In genomic region chr14:96424104-96424989, GRCh38 we compare ENCODE assay signal across 8 cellular contexts. TPM values are rescaled to one million over a fixed set of nuclear protein-coding genes. Genes with fewer than 3 reads are reported as not detected.
DNase-seq lines count a peak whose midpoint lies in the region; ATAC-seq and TF ChIP-seq lines count a peak whose summit lies in the region.

No MANE protein-coding gene starts in this region.

- H3K27ac ChIP-seq in IMR-90 (ENCODE audit: insufficient read depth, low read length) = no peak overlapping the region
- H3K27ac ChIP-seq in OCI-LY7 (ENCODE audit: low read depth, low read length, poor library complexity, severe bottlenecking) = no peak overlapping the region

- peak overlapping the region; percentile 94 for H3K4me2 ChIP-seq in IMR-90 (ENCODE audit: low read depth, low read length)
- H3K4me2 ChIP-seq in OCI-LY7 (ENCODE audit: low read length) = peak overlapping the region; percentile 65

- CTCF ChIA-PET in IMR-90 (lab: Yijun Ruan, JAX) = interaction anchor here (0.8 to 1.0 kb wide), 2 partner anchors 324 to 326 kb away, joined by 4 to 5 read pairs; no protein-coding TSS in a partner anchor
- CTCF ChIA-PET in OCI-LY7 (lab: Charles Lee; ENCODE audit: unreplicated experiment) = no interaction called here

- H3K18ac ChIP-seq in IMR-90 (ENCODE audit: low read depth, low read length) = no peak overlapping the region

- no peak overlapping the region for H2AK9ac ChIP-seq in IMR-90 (replicated peaks; ENCODE audit: low read depth, low read length, poor library complexity)

- no peak overlapping the region for H2BK120ac ChIP-seq in IMR-90 (ENCODE audit: low read depth, low read length)

- H3K4me1 ChIP-seq in IMR-90 (ENCODE audit: control insufficient read depth, insufficient read depth, low read length) (peaks cover 2% of the 10 kb centered on the region; the same call in 1 of the 2 replicates), OCI-LY7 (ENCODE audit: insufficient read depth, low read length, poor library complexity, severe bottlenecking) (peaks cover 5% of the 10 kb centered on the region)

- no peak overlapping the region for H3K23ac ChIP-seq in IMR-90 (ENCODE audit: low read depth, low read length)

- H3K9me1 ChIP-seq in IMR-90 (ENCODE audit: insufficient read depth, low read length) = no peaks in the 10 kb centered on the region

- no peak overlapping the region for H4K5ac ChIP-seq in IMR-90 (ENCODE audit: low read depth, low read length)

- H3K9me2 ChIP-seq in OCI-LY7 (ENCODE audit: insufficient read depth, low read length) = no peaks in the 10 kb centered on the region

- no peaks in the 10 kb centered on the region for H3K79me2 ChIP-seq in OCI-LY7 (ENCODE audit: insufficient read depth, low read depth, low read length)

- H3K27me3 ChIP-seq in IMR-90 (ENCODE audit: control insufficient read depth, insufficient read depth, low read length) = peaks cover 1% of the 10 kb centered on the region; the same call in 1 of the 2 replicates

- no peaks in the 10 kb centered on the region for H3K36me3 Mint-ChIP-seq in activated naive CD8-positive, alpha-beta T cell
- no peaks in the 10 kb centered on the region for H3K36me3 Mint-ChIP-seq in glutamatergic neuron (ENCODE audit: unreplicated experiment)

- H2BK20ac ChIP-seq in IMR-90 (ENCODE audit: low read depth, low read length) = no peak overlapping the region

- POLR2A ChIA-PET in IMR-90 (lab: Charles Lee; ENCODE audit: unreplicated experiment) (no interaction called here), OCI-LY7 (lab: Charles Lee) (interaction anchor here (0.8 kb wide), 1 partner anchor 134 kb away, joined by 3 read pairs; no protein-coding TSS in a partner anchor)

- H3K27me3 Mint-ChIP-seq in activated naive CD8-positive, alpha-beta T cell = peaks cover 1% of the 10 kb centered on the region
- H3K27me3 Mint-ChIP-seq in glutamatergic neuron (ENCODE audit: unreplicated experiment) = peaks cover 2% of the 10 kb centered on the region

- TF ChIP-seq POLR2A in IMR-90 (IDR thresholded peaks at IDR 0.05; ENCODE audit: low read depth, low read length) = no peak

- intact Hi-C loops in IMR-90 (cut with micrococcal nuclease) (loop anchor here (1.0 to 10.0 kb wide), 4 partner anchors 62 to 860 kb away; partner anchors contain the start of genes ATG2B and GSKIP), OCI-LY7 (cut with micrococcal nuclease; ENCODE audit: unreplicated experiment) (loop anchor here (1.0 kb wide), 2 partner anchors 127 to 324 kb away; no protein-coding TSS in a partner anchor)

- peak overlapping the region in 1 of 2 experiments; percentile 24; a peak in 1 of 4 replicates for H4K8ac ChIP-seq in IMR-90 (ENCODE audit: low read depth in 2 of 2, low read length in 2 of 2)

- no peaks in the 10 kb centered on the region for H4K20me1 ChIP-seq in IMR-90 (ENCODE audit: insufficient read depth, low read length)
- no peaks in the 10 kb centered on the region for H4K20me1 ChIP-seq in OCI-LY7 (ENCODE audit: insufficient read depth, low read length)

- no peak overlapping the region for H3K27ac Mint-ChIP-seq in activated naive CD8-positive, alpha-beta T cell
- no peak overlapping the region for H3K27ac Mint-ChIP-seq in glutamatergic neuron (ENCODE audit: unreplicated experiment)

- DNase-seq in EL (peak; percentile 79), IMR-90 (peak; percentile 74), OCI-LY7 (ENCODE audit: low spot score) (peak; percentile 78), glutamatergic neuron (no peak), pons (ENCODE audit: low spot score) (peak; percentile 91), T1000 (lab: John Stamatoyannopoulos, UW) (no peak)

- no peak overlapping the region for H2AK5ac ChIP-seq in IMR-90 (ENCODE audit: low read depth, low read length)

- H3K9ac ChIP-seq in IMR-90 (ENCODE audit: low read depth, low read length) = no peak overlapping the region; the same call in 1 of the 2 replicates

- H3K4me3 ChIP-seq in IMR-90 (ENCODE audit: insufficient read depth, low read depth, low read length) = peak overlapping the region; percentile 33
- peak overlapping the region; percentile 35 for H3K4me3 ChIP-seq in OCI-LY7 (ENCODE audit: low read depth, low read length, poor library complexity, severe bottlenecking)

- peak overlapping the region; percentile 87 for H3K4me3 Mint-ChIP-seq in activated naive CD8-positive, alpha-beta T cell
- H3K4me3 Mint-ChIP-seq in glutamatergic neuron (ENCODE audit: unreplicated experiment) = no peak overlapping the region

- H3K9me3 ChIP-seq in IMR-90 (ENCODE audit: control insufficient read depth, insufficient read depth, low read length) (no peaks in the 10 kb centered on the region), OCI-LY7 (ENCODE audit: low read length) (no peaks in the 10 kb centered on the region)

- peak; percentile 88 for TF ChIP-seq RAD21 in IMR-90 (IDR thresholded peaks at IDR 0.05; ENCODE audit: low read length)

- H2AFZ ChIP-seq in IMR-90 (replicated peaks; ENCODE audit: low read length, poor library complexity) (peak overlapping the region; percentile 92), OCI-LY7 (ENCODE audit: low read length) (peak overlapping the region; percentile 89)

- H3K4ac ChIP-seq in IMR-90 (ENCODE audit: low read depth, low read length) = no peak overlapping the region

- H4K91ac ChIP-seq in IMR-90 (ENCODE audit: insufficient read depth, low read depth, low read length) = no peak overlapping the region

- H3K9me3 Mint-ChIP-seq in activated naive CD8-positive, alpha-beta T cell (ENCODE audit: low read depth) = no peaks in the 10 kb centered on the region
- no peaks in the 10 kb centered on the region for H3K9me3 Mint-ChIP-seq in glutamatergic neuron (ENCODE audit: unreplicated experiment)

- H3K36me3 ChIP-seq in IMR-90 (ENCODE audit: control insufficient read depth, insufficient read depth, low read length) = no peaks in the 10 kb centered on the region
- no peaks in the 10 kb centered on the region for H3K36me3 ChIP-seq in OCI-LY7 (ENCODE audit: insufficient read depth, low read length)

- H2BK15ac ChIP-seq in IMR-90 (ENCODE audit: low read depth, low read length) = no peak overlapping the region

- in situ Hi-C loops in IMR-90 (cut with MboI; ENCODE audit: low sequenced_read_pairs) = loop anchor here (5.0 to 25.0 kb wide), 2 partner anchors 327 to 862 kb away; no protein-coding TSS in a partner anchor

- ATAC-seq in GM21528 (IDR thresholded peaks at IDR 0.05; ENCODE audit: low FRiP score, unreplicated experiment) (peak; percentile 86), IMR-90 (ENCODE audit: low read depth) (peak; percentile 96)

- 10% methylated on average over 13 of the region's 34 CpGs; no CpG with 5 or more reads in 1 of the 2 experiments for WGBS in IMR-90 (ENCODE audit: extremely low coverage in 2 of 2, insufficient read length in 1 of 2), 2 experiments

- H3K4me1 Mint-ChIP-seq in activated naive CD8-positive, alpha-beta T cell (ENCODE audit: low read depth) = peaks cover 4% of the 10 kb centered on the region
- H3K4me1 Mint-ChIP-seq in glutamatergic neuron (ENCODE audit: low read depth, unreplicated experiment) = no peaks in the 10 kb centered on the region

- BruUV-seq in IMR-90 (replicated peaks; lab: Mats Ljungman, UMichigan) (no TSS peak), OCI-LY7 (replicated peaks; lab: Mats Ljungman, UMichigan) (no TSS peak)

- dilution Hi-C loops in IMR-90 (cut with HindIII; ENCODE audit: low sequenced_read_pairs, unreplicated experiment) = no loop called here

- TF ChIP-seq CTCF in IMR-90 (conservative IDR thresholded peaks at IDR 0.05; ENCODE audit: low read depth, low read length) (peak; percentile 90), OCI-LY7 (conservative IDR thresholded peaks at IDR 0.05; ENCODE audit: low read length) (peak; percentile 97), glutamatergic neuron (IDR thresholded peaks at IDR 0.05; ENCODE audit: partially characterized antibody, unreplicated experiment) (peak; percentile 90)

- no peak overlapping the region for H2BK5ac ChIP-seq in IMR-90 (ENCODE audit: low read depth, low read length, poor library complexity, severe bottlenecking)

- H3K56ac ChIP-seq in IMR-90 (ENCODE audit: extremely low read depth, insufficient read depth, low read length) = no peak overlapping the region

- H3K14ac ChIP-seq in IMR-90 (replicated peaks; ENCODE audit: low read depth, low read length) = no peak overlapping the region

- no peaks in the 10 kb centered on the region for H3K79me1 ChIP-seq in IMR-90 (ENCODE audit: low read depth in 1 of 2, low read length in 2 of 2)

TF ChIP-seq in IMR-90, 13 proteins besides CTCF, POLR2A, EP300 and RAD21:
- no peak for TF ChIP-seq MAZ (IDR thresholded peaks at IDR 0.05; ENCODE audit: borderline replicate concordance, low read depth, low read length)
- peak; percentile 79 for TF ChIP-seq SMC3 (IDR thresholded peaks at IDR 0.05; ENCODE audit: low read depth, low read length)

RNA-seq across cellular contexts. Expression of gene AK7, which starts 32.4 kb away (rescaled TPM):
- total RNA-seq in IMR-90 (2012; rRNA removed) (under 0.01 TPM in 1 of 2 replicates, not detected in the other), OCI-LY7 (2022) (1.00 and 1.1 TPM in 2 replicates), glutamatergic neuron (ENCODE audit: unreplicated experiment) (1.8 TPM)
- 0.10 and 0.21 TPM in 2 replicates for polyA plus RNA-seq in IMR-90 (2012; rRNA removed)
- 0.06 and 0.12 TPM in 2 replicates for polyA plus RNA-seq in IMR-90 (2012; cell fraction: cytosol; rRNA removed)
- polyA plus RNA-seq in IMR-90 (2012; cell fraction: nucleus; rRNA removed; ENCODE audit: low replicate concordance) = 0.32 TPM in 1 of 2 replicates, not detected in the other
- 0.06 TPM in 1 of 2 replicates, not detected in the other for total RNA-seq in OCI-LY7 (2014; rRNA removed; shearing (Covaris generic))

Comparison
In these comparisons a context has a peak if more than half of its experiments do, and no peak if none do; other contexts are left out.
1. DNase-seq: peak in EL (single experiment), IMR-90 (single experiment), OCI-LY7 (single experiment) and pons (single experiment); none in glutamatergic neuron (single experiment) and T1000 (single experiment).
2. Peak in every context shown above with its lines, with median percentiles within 50 percentile points of each other: CTCF ChIP-seq.